Comparison of ENCODE assay signal across 24 cellular contexts in the genomic region with DNA sequence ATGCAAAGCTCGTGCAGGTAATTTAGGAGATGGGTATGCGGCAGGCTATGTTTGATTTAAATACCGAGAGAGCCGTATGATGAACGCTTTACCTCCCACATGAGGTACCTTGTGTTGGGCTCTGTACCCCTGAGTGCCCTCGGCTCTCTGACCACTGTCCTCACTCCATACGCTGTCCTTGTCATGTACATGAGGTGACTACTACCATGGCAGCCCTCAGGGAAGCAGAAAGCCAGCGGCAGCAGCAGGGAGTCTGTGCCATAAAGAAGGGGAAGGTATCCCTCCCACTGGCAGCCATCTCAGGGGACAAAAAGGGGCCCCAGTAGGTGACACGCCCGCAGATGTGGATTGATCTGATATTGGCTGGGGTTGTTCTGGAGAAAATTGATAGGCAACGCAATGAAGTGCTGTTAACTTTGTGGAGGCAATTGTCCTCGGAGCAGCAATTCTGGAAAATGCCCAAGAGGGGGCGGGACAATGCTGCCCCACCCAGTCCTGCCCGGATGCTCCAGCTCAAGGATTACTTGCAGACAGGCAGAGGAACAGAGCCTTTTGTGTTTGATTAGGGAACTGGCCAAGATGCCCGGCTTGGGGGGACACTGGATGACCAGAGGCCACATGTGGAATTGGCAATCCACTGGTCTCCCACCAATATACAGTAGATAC.
"Had no signal": no experiment of that assay in that cellular context is flagged by ENCODE, and none has a peak within 500 bp of the region (broad histone marks: within the 10 kb centered on the region; RNA-seq: fewer than 3 reads in every experiment).

No MANE protein-coding gene starts in this region.

- ATAC-seq: activated CD4-positive, CD25-positive, alpha-beta regulatory T cell treated with anti-CD3 and anti-CD28 coated beads, Interleukin-2, amount 50 U/mL, for 24 hours; activated T-cell treated with anti-CD3 and anti-CD28 coated beads, Interleukin-2, amount 50 U/mL, for 4 hours; left lobe of liver; psoas muscle; right cardiac atrium had no signal

- H3K27me3 ChIP-seq: brain microvascular endothelial cell, dorsolateral prefrontal cortex, stomach had no signal

- H3K27ac ChIP-seq: brain microvascular endothelial cell, dorsolateral prefrontal cortex, epithelial cell of prostate, psoas muscle, skin epidermis, stomach had no signal

- H3K36me3 ChIP-seq: brain microvascular endothelial cell, stomach had no signal

- H3K4me1 ChIP-seq: psoas muscle, stomach had no signal

- H3K4me3 Mint-ChIP-seq: activated T-cell treated with anti-CD3 and anti-CD28 coated beads, Interleukin-2, amount 50 U/mL, for 4 hours had no signal

- DNase-seq: activated CD4-positive, alpha-beta T cell treated with anti-CD3 and anti-CD28 coated beads, Interleukin-2, amount 50 U/mL, for 1 hour; activated CD8-positive, alpha-beta memory T cell treated with anti-CD3 and anti-CD28 coated beads, Interleukin-2, amount 50 U/mL, for 4 hours; activated effector memory CD4-positive, alpha-beta T cell treated with anti-CD3 and anti-CD28 coated beads, Interleukin-2, amount 50 U/mL, for 16 hours; activated naive CD4-positive, alpha-beta T cell treated with anti-CD3 and anti-CD28 coated beads, Interleukin-2, amount 50 U/mL, for 16 hours; activated T-cell treated with anti-CD3 and anti-CD28 coated beads, Interleukin-2, amount 50 U/mL, for 4 hours; aorta; brain microvascular endothelial cell; central memory CD4-positive, alpha-beta T cell; dorsolateral prefrontal cortex; foreskin fibroblast; hippocampal formation; kidney; psoas muscle; right cardiac atrium; stimulated activated CD4-positive, alpha-beta T cell treated with anti-CD3 and anti-CD28 coated beads, Interleukin-15, amount 100 ng/mL, for 24 hours; stimulated activated CD4-positive, alpha-beta T cell treated with anti-CD3 and anti-CD28 coated beads, Interleukin-2, amount 100 ng/mL, for 48 hours; stomach; T1000; trophoblast cell had no signal

- H3K9me3 ChIP-seq: psoas muscle, stomach had no signal

- H3K4me3 ChIP-seq: dorsolateral prefrontal cortex, lung, psoas muscle, skin epidermis, stomach had no signal

- H3K9me3 Mint-ChIP-seq: activated T-cell treated with anti-CD3 and anti-CD28 coated beads, Interleukin-2, amount 50 U/mL, for 4 hours had no signal
